29 cellular contexts compared by ENCODE assay signal in the genomic region with DNA sequence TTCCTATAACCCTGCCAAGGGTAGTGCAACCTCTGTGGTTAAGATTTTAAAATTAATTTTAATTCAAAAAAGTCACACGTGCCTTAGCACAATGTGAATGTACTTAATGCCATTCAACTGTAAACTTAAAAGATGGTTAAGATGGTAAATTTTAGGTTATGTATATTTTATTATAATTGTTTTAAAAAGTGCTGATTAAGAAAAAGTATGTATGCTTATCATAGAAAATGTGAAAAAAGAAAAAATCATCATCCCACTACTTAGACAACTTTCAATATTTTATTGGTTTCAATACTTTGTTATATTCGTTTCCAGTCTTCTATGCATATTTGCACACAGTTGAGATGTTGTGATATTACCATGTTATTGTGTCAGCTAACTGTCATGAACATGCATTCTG.
"Had no signal": no experiment of that assay in that cellular context is flagged by ENCODE, and none has a peak within 500 bp of the region (broad histone marks: within the 10 kb centered on the region; RNA-seq: fewer than 3 reads in every experiment).

No MANE protein-coding gene starts in this region.

- H3K27me3 Mint-ChIP-seq: stimulated activated naive B cell treated with anti-CD40 and anti-IgM and Interleukin-4, amounts not matched to agents 10 μg/mL and 1 μg/mL and 100 μg/mL, for 72 hours had no signal

- FAIRE-seq: urothelium cell line had no signal

- H3K9ac ChIP-seq: neural progenitor cell, parathyroid adenoma had no signal

- ATAC-seq: left cardiac atrium; left lobe of liver; lower lobe of right lung; natural killer cell; psoas muscle; sciatic nerve; stimulated activated naive B cell treated with anti-CD40 and anti-IgM and Interleukin-4, amounts not matched to agents 10 μg/mL and 1 μg/mL and 100 μg/mL, for 72 hours; stimulated activated naive CD8-positive, alpha-beta T cell treated with anti-CD3 and anti-CD28 coated beads, Interleukin-15, Interleukin-2, amounts not matched to agents 100 U/mL and 50 U/mL, for 24 hours; upper lobe of right lung had no signal

- H3K27me3 ChIP-seq: heart right ventricle, hepatocyte, neural progenitor cell, neutrophil, stomach, testis, tibial artery, upper lobe of right lung had no signal

- H3K27ac ChIP-seq: hepatocyte, lower lobe of right lung, neural progenitor cell, neutrophil, parathyroid adenoma, psoas muscle, skin epidermis, stomach, testis, tibial artery, upper lobe of right lung had no signal

- H3K4me1 Mint-ChIP-seq: neural progenitor cell had no signal

- H3K4me2 ChIP-seq: hepatocyte, neural progenitor cell had no signal

- DNase-seq: heart right ventricle; islet precursor cell; left cardiac atrium; lower lobe of right lung; mammary epithelial cell; mesenchymal stem cell; natural killer cell; nephron progenitor cell; occipital lobe; psoas muscle; stimulated activated CD4-positive, alpha-beta T cell treated with anti-CD3 and anti-CD28 coated beads, Interleukin-12 subunit alpha, Interleukin-12 subunit beta, amount 100 ng/mL, for 4 hours; stimulated activated CD4-positive, alpha-beta T cell treated with anti-CD3 and anti-CD28 coated beads, Interleukin-15, amount 100 ng/mL, for 24 hours; stimulated activated CD4-positive, alpha-beta T cell treated with anti-CD3 and anti-CD28 coated beads, Interleukin-2, amount 100 ng/mL, for 24 hours; stimulated activated CD4-positive, alpha-beta T cell treated with anti-CD3 and anti-CD28 coated beads, Interleukin-4, amount 100 ng/mL, for 1 hour; stimulated activated naive B cell treated with anti-CD40 and anti-IgM and Interleukin-4, amounts not matched to agents 10 μg/mL and 1 μg/mL and 100 μg/mL, for 72 hours; stimulated activated naive CD8-positive, alpha-beta T cell treated with anti-CD3 and anti-CD28 coated beads, Interleukin-15, Interleukin-2, amounts not matched to agents 100 U/mL and 50 U/mL, for 24 hours; stomach; testis; tibial artery; trophoblast cell; upper lobe of right lung had no signal

- H3K9me3 Mint-ChIP-seq: natural killer cell; stimulated activated naive B cell treated with anti-CD40 and anti-IgM and Interleukin-4, amounts not matched to agents 10 μg/mL and 1 μg/mL and 100 μg/mL, for 72 hours had no signal

- H3K4me3 ChIP-seq: heart right ventricle, hepatocyte, lower lobe of right lung, neural progenitor cell, psoas muscle, skin epidermis, stomach, testis, tibial artery, upper lobe of right lung had no signal

- H3K4me3 Mint-ChIP-seq: natural killer cell; nephron progenitor cell; neural progenitor cell; stimulated activated naive B cell treated with anti-CD40 and anti-IgM and Interleukin-4, amounts not matched to agents 10 μg/mL and 1 μg/mL and 100 μg/mL, for 72 hours had no signal

- H2AFZ ChIP-seq: hepatocyte, neural progenitor cell, parathyroid adenoma had no signal

- H3K9me3 ChIP-seq: lower lobe of right lung, neutrophil, psoas muscle, stomach, testis, tibial artery, upper lobe of right lung had no signal

- H3K4me1 ChIP-seq: lower lobe of right lung, neural progenitor cell, upper lobe of right lung had no signal

- H3K36me3 ChIP-seq: neural progenitor cell had no signal

- H3K36me3 Mint-ChIP-seq: natural killer cell had no signal

- H3K27ac Mint-ChIP-seq: natural killer cell; nephron progenitor cell; neural progenitor cell; stimulated activated naive B cell treated with anti-CD40 and anti-IgM and Interleukin-4, amounts not matched to agents 10 μg/mL and 1 μg/mL and 100 μg/mL, for 72 hours had no signal
